In the genomic region with DNA sequence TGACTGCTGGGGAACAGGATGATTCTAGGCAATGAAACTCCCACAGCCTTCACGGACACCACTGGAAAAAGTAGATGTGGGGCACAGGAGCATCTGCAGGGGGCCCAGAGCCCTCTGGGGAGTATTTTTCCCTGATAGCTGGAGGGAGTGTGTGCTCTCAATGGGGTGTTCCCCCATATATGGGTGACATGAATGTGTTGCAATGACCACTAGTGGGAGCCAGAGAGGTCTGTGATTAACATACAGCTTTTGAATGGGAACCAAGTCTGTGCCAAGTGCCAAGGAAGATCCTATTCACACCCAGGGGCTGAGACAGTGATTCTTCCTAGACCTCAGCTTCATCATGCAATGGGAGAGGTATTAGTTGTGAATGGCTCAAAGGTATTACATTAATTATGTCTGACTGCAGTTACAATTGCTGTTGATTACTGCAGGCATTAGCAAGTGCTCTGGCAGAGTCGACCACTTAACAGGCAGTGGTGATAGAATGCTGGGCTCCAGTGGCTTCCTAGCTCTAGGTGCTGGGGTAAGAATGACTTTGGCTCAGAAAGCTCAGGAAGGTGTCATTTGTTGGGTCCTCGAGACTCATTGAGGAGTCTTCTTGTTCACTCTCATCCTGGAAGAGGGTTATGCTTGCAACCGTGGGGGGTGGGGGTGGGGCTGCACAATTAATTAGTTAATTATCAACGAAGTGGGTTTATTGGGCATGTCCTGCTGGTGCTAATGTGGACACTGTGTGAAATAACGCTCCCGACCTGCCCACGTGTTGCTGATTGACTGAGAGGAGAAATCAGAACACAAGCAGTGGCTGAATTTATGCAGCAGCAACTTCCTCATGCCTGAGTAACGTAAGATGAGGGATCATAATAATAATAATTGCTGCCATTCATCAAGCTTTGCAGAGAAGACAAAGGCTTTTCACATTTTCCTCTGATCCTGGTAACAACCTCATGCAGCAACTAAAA, we compare ENCODE assay signal across 9 cellular contexts.
DNase-seq lines count a peak whose midpoint lies in the region; TF ChIP-seq lines count a peak whose summit lies in the region.
"Had no signal": no experiment of that assay in that cellular context is flagged by ENCODE, and none has a peak within 500 bp of the region (broad histone marks: within the 10 kb centered on the region; RNA-seq: fewer than 3 reads in every experiment).

No MANE protein-coding gene starts in this region.

- DNase-seq in NCI-H2081 (lab: John Stamatoyannopoulos, UW): peak; percentile 64 to 65
- DNase-seq in NCI-H2081 treated with DMSO at 0.1 percent for 48 hours (lab: John Stamatoyannopoulos, UW): no peak
- DNase-seq in HFF-Myc (ENCODE audit: extremely low read depth, low read depth): peak; percentile 55
- peak; percentile 21 for DNase-seq in NCI-H2029 treated with DMSO at 0.1 percent for 48 hours (lab: John Stamatoyannopoulos, UW)
- DNase-seq in activated CD4-positive, alpha-beta T cell treated with anti-CD3 and anti-CD28 coated beads, Interleukin-2, amount 10 ng/mL, durations not matched to agents 24 days and 14 days: peak; percentile 88
- peak; percentile 49 to 72 for DNase-seq in erythroblast (lab: John Stamatoyannopoulos, UW)
- DNase-seq in myocyte (ENCODE audit: low read depth): peak; percentile 77
- DNase-seq in type B pancreatic cell (ENCODE audit: extremely low spot score, unreplicated experiment): no peak

- TF ChIP-seq CTCF in HFF-Myc (IDR thresholded peaks at IDR 0.05; ENCODE audit: low read depth, low read length, missing control alignments) (peak; percentile 86), type B pancreatic cell (conservative IDR thresholded peaks at IDR 0.05) (peak; percentile 86)

- H3K9me3 Mint-ChIP-seq in activated CD4-positive, alpha-beta T cell treated with anti-CD3 and anti-CD28 coated beads, Interleukin-2, amount 10 ng/mL, durations not matched to agents 24 days and 14 days: no peaks in the 10 kb centered on the region
- H3K9me3 Mint-ChIP-seq in type B pancreatic cell: no peaks in the 10 kb centered on the region

- H3K36me3 Mint-ChIP-seq in activated CD4-positive, alpha-beta T cell treated with anti-CD3 and anti-CD28 coated beads, Interleukin-2, amount 10 ng/mL, durations not matched to agents 24 days and 14 days (ENCODE audit: low read depth): no peaks in the 10 kb centered on the region
- H3K36me3 Mint-ChIP-seq in type B pancreatic cell: peaks cover 12% of the 10 kb centered on the region

- intact Hi-C loops in activated CD4-positive, alpha-beta T cell treated with anti-CD3 and anti-CD28 coated beads, Interleukin-2, amount 10 ng/mL, durations not matched to agents 24 days and 14 days (cut with micrococcal nuclease): loop anchor here (2.0 to 10.0 kb wide), 4 partner anchors 37 to 531 kb away; a partner anchor contains a TSS

- H3K27me3 Mint-ChIP-seq in activated CD4-positive, alpha-beta T cell treated with anti-CD3 and anti-CD28 coated beads, Interleukin-2, amount 10 ng/mL, durations not matched to agents 24 days and 14 days: peaks cover 28% of the 10 kb centered on the region
- H3K27me3 Mint-ChIP-seq in type B pancreatic cell: peaks cover 15% of the 10 kb centered on the region

- no peak overlapping the region for H3K4me3 Mint-ChIP-seq in activated CD4-positive, alpha-beta T cell treated with anti-CD3 and anti-CD28 coated beads, Interleukin-2, amount 10 ng/mL, durations not matched to agents 24 days and 14 days
- peak overlapping the region; percentile 32 for H3K4me3 Mint-ChIP-seq in type B pancreatic cell

- no peak for TF ChIP-seq POLR2A in erythroblast (IDR thresholded peaks at IDR 0.05; ENCODE audit: low read length)

- H3K4me3 ChIP-seq in HFF-Myc (replicated peaks; ENCODE audit: low read depth, low read length): no peak overlapping the region
- H3K4me3 ChIP-seq: BLaER1 treated with 17β-estradiol and CSF1 and Interleukin-3, amounts not matched to agents 10 nM and 100 nM had no signal

- H3K27ac Mint-ChIP-seq in activated CD4-positive, alpha-beta T cell treated with anti-CD3 and anti-CD28 coated beads, Interleukin-2, amount 10 ng/mL, durations not matched to agents 24 days and 14 days: no peak overlapping the region
- H3K27ac Mint-ChIP-seq in type B pancreatic cell: peak overlapping the region; percentile 71

- H3K4me1 Mint-ChIP-seq in activated CD4-positive, alpha-beta T cell treated with anti-CD3 and anti-CD28 coated beads, Interleukin-2, amount 10 ng/mL, durations not matched to agents 24 days and 14 days: peaks cover 26% of the 10 kb centered on the region
- H3K4me1 Mint-ChIP-seq in type B pancreatic cell (ENCODE audit: unreplicated experiment): peaks cover 28% of the 10 kb centered on the region

Comparison
In these comparisons a context has a peak if more than half of its experiments do, and no peak if none do; other contexts are left out.
1. DNase-seq: peak in NCI-H2081 (2 of 2), HFF-Myc (single experiment), NCI-H2029 treated with DMSO at 0.1 percent for 48 hours (single experiment), activated CD4-positive, alpha-beta T cell treated with anti-CD3 and anti-CD28 coated beads, Interleukin-2, amount 10 ng/mL, durations not matched to agents 24 days and 14 days (single experiment), erythroblast (2 of 2) and myocyte (single experiment); none in NCI-H2081 treated with DMSO at 0.1 percent for 48 hours (single experiment) and type B pancreatic cell (single experiment).